In the genomic region with DNA sequence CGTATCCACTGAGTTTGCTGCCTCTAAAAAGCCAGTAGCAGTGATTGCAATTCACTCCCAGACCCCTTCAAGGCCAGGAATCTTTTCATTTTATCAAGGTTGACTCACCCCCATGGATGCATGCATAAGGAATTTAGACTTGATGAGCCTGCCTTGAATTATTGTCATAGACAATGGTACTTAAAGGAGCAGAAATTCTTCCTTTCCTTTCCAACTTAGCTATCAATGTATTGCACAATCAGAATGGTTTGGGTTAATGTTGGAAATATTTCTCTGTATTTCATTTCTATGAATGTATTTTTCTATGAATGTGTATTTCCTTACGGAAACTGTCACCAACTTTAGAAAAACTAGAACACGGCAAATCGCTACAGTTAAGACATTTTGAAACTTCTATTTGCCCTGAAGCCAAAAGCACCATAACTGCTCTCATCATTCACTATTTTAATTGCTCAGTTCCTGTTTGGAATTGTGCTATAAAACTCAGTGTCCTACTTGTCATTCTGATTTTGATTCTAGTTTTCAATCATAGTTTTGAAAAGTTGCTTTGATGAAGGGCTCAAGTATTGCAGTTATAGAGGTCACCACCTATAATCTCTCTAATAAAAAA, we compare ENCODE assay signal across 17 cellular contexts.
DNase-seq lines count a peak whose midpoint lies in the region; ATAC-seq, FAIRE-seq and TF ChIP-seq lines count a peak whose summit lies in the region.
"Had no signal": no experiment of that assay in that cellular context is flagged by ENCODE, and none has a peak within 500 bp of the region (broad histone marks: within the 10 kb centered on the region; RNA-seq: fewer than 3 reads in every experiment).

No MANE protein-coding gene starts in this region.

- no peak overlapping the region for H3K4me3 Mint-ChIP-seq in activated T-cell treated with anti-CD3 and anti-CD28 coated beads, Interleukin-2, amount 50 U/mL, for 24 hours

- TF ChIP-seq POLR2A in H54 (IDR thresholded peaks at IDR 0.05; ENCODE audit: low read depth, low read length): no peak
- TF ChIP-seq POLR2A in transverse colon (IDR thresholded peaks at IDR 0.05): no peak

- H3K4me1 Mint-ChIP-seq in activated T-cell treated with anti-CD3 and anti-CD28 coated beads, Interleukin-2, amount 50 U/mL, for 24 hours (ENCODE audit: low read depth): peaks cover 4% of the 10 kb centered on the region

- ATAC-seq in HG03135 (IDR thresholded peaks at IDR 0.05; ENCODE audit: unreplicated experiment) (no peak), HG03354 (IDR thresholded peaks at IDR 0.05; ENCODE audit: poor library complexity, severe bottlenecking, unreplicated experiment) (no peak)
- ATAC-seq: upper lobe of right lung had no signal

- no peaks in the 10 kb centered on the region for H3K9me3 ChIP-seq in adipocyte (ENCODE audit: control insufficient read depth, low read length)
- no peaks in the 10 kb centered on the region for H3K9me3 ChIP-seq in transverse colon
- H3K9me3 ChIP-seq: adrenal gland, upper lobe of right lung had no signal

- no peaks in the 10 kb centered on the region for H3K9me3 Mint-ChIP-seq in activated T-cell treated with anti-CD3 and anti-CD28 coated beads, Interleukin-2, amount 50 U/mL, for 24 hours

- DNase-seq in A172 (ENCODE audit: low spot score) (peak; percentile 53), H54 (ENCODE audit: insufficient read length, low spot score) (peak; percentile 5), adipocyte (ENCODE audit: low read depth) (peak; percentile 65), foreskin melanocyte (peak; percentile 59), transverse colon (no peak)
- DNase-seq in activated T-cell treated with anti-CD3 and anti-CD28 coated beads, Interleukin-2, amount 50 U/mL, for 24 hours: no peak
- DNase-seq: activated T-cell treated with anti-CD3 and anti-CD28 coated beads, Interleukin-2, amount 50 U/mL, for 1 hour; adrenal gland; DMS79; hippocampal formation; NCI-H1417; NCI-H524; occipital lobe; SHP77 treated with DMSO at 0.1 percent for 48 hours; upper lobe of right lung had no signal

- TF ChIP-seq EP300 in transverse colon (IDR thresholded peaks at IDR 0.05; ENCODE audit: low read depth): no peak

- no peak overlapping the region for H3K27ac Mint-ChIP-seq in activated T-cell treated with anti-CD3 and anti-CD28 coated beads, Interleukin-2, amount 50 U/mL, for 24 hours

- H3K36me3 ChIP-seq in adipocyte (ENCODE audit: control insufficient read depth, insufficient read depth, low read length, severe bottlenecking) (no peaks in the 10 kb centered on the region), transverse colon (no peaks in the 10 kb centered on the region)
- H3K36me3 ChIP-seq: adrenal gland, upper lobe of right lung had no signal

- in situ Hi-C loops in transverse colon (cut with MboI; ENCODE audit: low pct_ligation_motif_present in 1 of 4, low pct_unique_long_range_greater_than_20kb in 1 of 4, low sequenced_read_pairs in 3 of 4): no loop called here

- H3K4me1 ChIP-seq in adipocyte (ENCODE audit: control insufficient read depth, insufficient read depth, low read length): peaks cover 4% of the 10 kb centered on the region
- H3K4me1 ChIP-seq in transverse colon: no peaks in the 10 kb centered on the region
- H3K4me1 ChIP-seq: adrenal gland, upper lobe of right lung had no signal

- no peaks in the 10 kb centered on the region for H3K27me3 ChIP-seq in adipocyte (replicated peaks; ENCODE audit: control insufficient read depth, insufficient read depth, low read length)
- no peaks in the 10 kb centered on the region for H3K27me3 ChIP-seq in transverse colon
- H3K27me3 ChIP-seq: adrenal gland, upper lobe of right lung had no signal

- intact Hi-C loops in transverse colon (cut with DNase I; ENCODE audit: low total_unique reads): no loop called here

- no peak overlapping the region for H3K27ac ChIP-seq in transverse colon
- H3K27ac ChIP-seq: adrenal gland, upper lobe of right lung had no signal

- H3K9ac ChIP-seq in adipocyte (ENCODE audit: low read length): no peak overlapping the region

- WGBS in transverse colon (ENCODE audit: low coverage in 1 of 2), 2 donors: 51 to 78% methylated on average over 3 to 4 of the region's 4 CpGs

- H3K27me3 Mint-ChIP-seq in activated T-cell treated with anti-CD3 and anti-CD28 coated beads, Interleukin-2, amount 50 U/mL, for 24 hours: peaks cover 26% of the 10 kb centered on the region

- H3K36me3 Mint-ChIP-seq in activated T-cell treated with anti-CD3 and anti-CD28 coated beads, Interleukin-2, amount 50 U/mL, for 24 hours (ENCODE audit: low read depth): no peaks in the 10 kb centered on the region

- H3K4me3 ChIP-seq in adipocyte (ENCODE audit: low read length) (no peak overlapping the region), transverse colon (no peak overlapping the region)
- H3K4me3 ChIP-seq: adrenal gland, upper lobe of right lung had no signal

- TF ChIP-seq CTCF in transverse colon (IDR thresholded peaks at IDR 0.05): no peak

- peak; percentile 11 for FAIRE-seq in H54 (lab: Jason Lieb, UNC)

Comparison
In these comparisons a context has a peak if more than half of its experiments do, and no peak if none do; other contexts are left out.
1. DNase-seq: peak in A172 (single experiment), H54 (single experiment), adipocyte (single experiment) and foreskin melanocyte (single experiment); none in transverse colon (single experiment) and activated T-cell treated with anti-CD3 and anti-CD28 coated beads, Interleukin-2, amount 50 U/mL, for 24 hours (single experiment).